ENCODE assay signal across 8 cellular contexts in genomic region chr6:31586013-31586412, GRCh38. TPM values are rescaled to one million over a fixed set of nuclear protein-coding genes. Genes with fewer than 3 reads are reported as not detected.
DNase-seq lines count a peak whose midpoint lies in the region; ATAC-seq, FAIRE-seq and TF ChIP-seq lines count a peak whose summit lies in the region.
"Had no signal": no experiment of that assay in that cellular context is flagged by ENCODE, and none has a peak within 500 bp of the region (broad histone marks: within the 10 kb centered on the region; RNA-seq: fewer than 3 reads in every experiment).

TSS of gene LST1 (plus strand) at chr6:31586277. CDS start at chr6:31587300, 1,023 bp downstream.

- no peak within 1 kb of the TSS for H3K27ac Mint-ChIP-seq in WTC11

- no peak within 1 kb of the TSS for H2BK120ac ChIP-seq in H1 (replicated peaks; ENCODE audit: low read depth, low read length)

- H3K23me2 ChIP-seq in H1 (ENCODE audit: low read depth, low read length): peaks cover 4% of the 10 kb centered on the region; the same call in 1 of the 2 replicates

- peak within 1 kb of the TSS; percentile 73 for H2BK20ac ChIP-seq in H1 (ENCODE audit: low read length)

- H3K27me3 ChIP-seq in HL-60 (ENCODE audit: insufficient read depth, poor library complexity, severe bottlenecking) (no peaks in the 10 kb centered on the region), H1 (replicated peaks in 1 of 4; ENCODE audit: control insufficient read depth in 3 of 4, extremely low read depth in 1 of 4, insufficient read depth in 3 of 4, low read length in 3 of 4) (no peaks in the 10 kb centered on the region; a peak in 2 of 7 replicates), skeletal muscle tissue (ENCODE audit: control insufficient read depth in 3 of 3, insufficient read depth in 3 of 3, low read length in 3 of 3) (no peaks in the 10 kb centered on the region)

- TF ChIP-seq CTCF in HL-60 (IDR thresholded peaks at IDR 0.05; ENCODE audit: insufficient read depth, low read length) (no peak), H1 (IDR thresholded peaks at IDR 0.05; ENCODE audit: control extremely low read depth in 1 of 3, insufficient read depth in 1 of 3, low read depth in 1 of 3, low read length in 3 of 3) (no peak), WTC11 (IDR thresholded peaks at IDR 0.05) (no peak)

- no peak for TF ChIP-seq POLR2A in H1 (IDR thresholded peaks at IDR 0.05; ENCODE audit: control extremely low read depth in 1 of 2, low read depth in 2 of 2, low read length in 2 of 2)

- no peak for TF ChIP-seq EP300 in H1 (IDR thresholded peaks at IDR 0.05; ENCODE audit: borderline replicate concordance in 1 of 2, low read depth in 2 of 2, low read length in 2 of 2)

- in situ Hi-C loops in G401 (cut with HindIII; ENCODE audit: low sequenced_read_pairs): no loop called here

- H3K9ac ChIP-seq in H1 (replicated peaks in 1 of 4; ENCODE audit: extremely low read depth in 1 of 4, low read depth in 3 of 4, low read length in 3 of 4) (no peak within 1 kb of the TSS), skeletal muscle tissue (ENCODE audit: low read depth in 1 of 3, low read length in 3 of 3) (no peak within 1 kb of the TSS)

- no peak within 1 kb of the TSS for H3K23ac ChIP-seq in H1 (ENCODE audit: insufficient read length)

- no peak for ATAC-seq in WTC11

- CTCF ChIA-PET in H1 (lab: Charles Lee; ENCODE audit: partially characterized antibody) (interaction anchor here (0.6 to 22.0 kb wide), 15 partner anchors 4 to 67 kb away, joined by 3 to 640 read pairs (median 6); partner anchors contain the start of genes AIF1, ATP6V1G2, LST1 and LTB), WTC11 (lab: Charles Lee) (interaction anchor here (0.5 to 15.1 kb wide), 9 partner anchors 10 to 44 kb away, joined by 3 to 293 read pairs (median 5); partner anchors contain the start of genes AIF1, ATP6V1G2, DDX39B and NCR3)

- no peak within 1 kb of the TSS for H3K56ac ChIP-seq in H1 (replicated peaks; ENCODE audit: insufficient read length, low read depth, low read length)

- H3K9me3 ChIP-seq in H1 (ENCODE audit: insufficient read depth in 2 of 2, low read depth in 1 of 2, low read length in 1 of 2) (no peaks in the 10 kb centered on the region), skeletal muscle tissue (ENCODE audit: control insufficient read depth in 3 of 3, low read length in 3 of 3) (no peaks in the 10 kb centered on the region)

- no peak within 1 kb of the TSS for H3K4me2 ChIP-seq in H1 (ENCODE audit: insufficient read depth in 1 of 2, low read depth in 2 of 2, low read length in 2 of 2)

- POLR2A ChIA-PET in H1 (lab: Charles Lee; ENCODE audit: partially characterized antibody): interaction anchor here (0.9 to 3.9 kb wide), 8 partner anchors 8 to 57 kb away, joined by 3 to 16 read pairs (median 4); partner anchors contain the start of genes DDX39B, MCCD1, NFKBIL1 and TNF
- POLR2A ChIA-PET in WTC11 (lab: Charles Lee): interaction anchor here (1.0 kb wide), 1 partner anchor 54 kb away, joined by 3 read pairs; no protein-coding TSS in a partner anchor

- no peaks in the 10 kb centered on the region for H4K20me1 ChIP-seq in H1 (replicated peaks in 1 of 2; ENCODE audit: control insufficient read depth in 1 of 2, insufficient read depth in 2 of 2, low read length in 2 of 2)

- FAIRE-seq in H1 (lab: Jason Lieb, UNC): no peak

- no peak within 1 kb of the TSS for H2AFZ ChIP-seq in H1 (ENCODE audit: low read length)

- no peak within 1 kb of the TSS for H2AK5ac ChIP-seq in H1 (ENCODE audit: low read depth, low read length)

- H3K36me3 Mint-ChIP-seq in WTC11: no peaks in the 10 kb centered on the region

- no peak within 1 kb of the TSS for H2BK12ac ChIP-seq in H1 (ENCODE audit: low read depth, low read length)

- H3K4me1 Mint-ChIP-seq in WTC11: peaks cover 18% of the 10 kb centered on the region

- no peaks in the 10 kb centered on the region for H3K9me3 Mint-ChIP-seq in WTC11

- H4K5ac ChIP-seq in H1 (ENCODE audit: insufficient read length, low read depth, low read length): no peak within 1 kb of the TSS

- H3K27me3 Mint-ChIP-seq in WTC11 (ENCODE audit: low read depth): peaks cover 16% of the 10 kb centered on the region

- peak; percentile 94 to 97 for DNase-seq in HL-60 (ENCODE audit: low read depth in 1 of 2, low spot score in 1 of 2)
- peak; percentile 97 for DNase-seq in SIG-M5 treated with dmso at 0.1 percent for 504 hours (lab: John Stamatoyannopoulos, UW; ENCODE audit: unreplicated experiment)
- DNase-seq in H1 (ENCODE audit: low read depth in 1 of 2, low spot score in 2 of 2): no peak
- no peak for DNase-seq in G401 (ENCODE audit: low spot score)
- no peak for DNase-seq in WTC11 (ENCODE audit: low spot score)
- DNase-seq in ecto neural progenitor cell (ENCODE audit: low spot score): no peak
- DNase-seq: T-helper 9 cell had no signal

- 87% methylated on average over 1 of the region's 1 CpG; no CpG with 5 or more reads in 1 of the 2 experiments for WGBS in H1 (ENCODE audit: extremely low coverage in 1 of 2, insufficient coverage in 1 of 2, insufficient read length in 1 of 2, insufficient replicate concordance in 2 of 2, low coverage in 1 of 2, low lambda C conversion rate in 2 of 2, missing lambda C conversion rate in 1 of 2), 2 experiments

- H2BK5ac ChIP-seq in H1 (ENCODE audit: low read depth, low read length): no peak within 1 kb of the TSS

- H3K36me3 ChIP-seq in H1 (ENCODE audit: control insufficient read depth in 2 of 4, insufficient read depth in 4 of 4, low read length in 3 of 4) (no peaks in the 10 kb centered on the region), skeletal muscle tissue (ENCODE audit: control insufficient read depth in 3 of 3, insufficient read depth in 3 of 3, low read length in 3 of 3) (no peaks in the 10 kb centered on the region)

- H3K79me2 ChIP-seq in H1 (ENCODE audit: control insufficient read depth in 1 of 2, insufficient read depth in 2 of 2, low read length in 2 of 2): no peaks in the 10 kb centered on the region

- H3K4me1 ChIP-seq in H1 (replicated peaks in 1 of 4; ENCODE audit: control insufficient read depth in 3 of 4, insufficient read depth in 4 of 4, low read length in 3 of 4) (peaks cover 0 to 7% (median 6%) of the 10 kb centered on the region in 4 experiments; a peak in 5 of 7 replicates), skeletal muscle tissue (ENCODE audit: control insufficient read depth in 3 of 3, insufficient read depth in 3 of 3, low read length in 3 of 3) (peaks cover 11 to 14% (median 13%) of the 10 kb centered on the region in 3 donors)

- H4K91ac ChIP-seq in H1 (replicated peaks; ENCODE audit: insufficient read length, low read length): no peak within 1 kb of the TSS

- H3K4me3 ChIP-seq in HL-60 (replicated peaks; ENCODE audit: insufficient read depth, low read length) (peak within 1 kb of the TSS; percentile 60), H1 (ENCODE audit: extremely low read depth in 1 of 4, insufficient read depth in 2 of 4, low read depth in 3 of 4, low read length in 4 of 4) (no peak within 1 kb of the TSS), skeletal muscle tissue (ENCODE audit: low read length in 3 of 3) (peak within 1 kb of the TSS in 1 of 3 donors; percentile 12)

- peak within 1 kb of the TSS; percentile 73 for H2BK15ac ChIP-seq in H1 (ENCODE audit: low read length)

- no peak within 1 kb of the TSS for H3K14ac ChIP-seq in H1 (ENCODE audit: insufficient read length)

- H3K4ac ChIP-seq in H1 (replicated peaks; ENCODE audit: insufficient read length, low read depth, low read length): no peak within 1 kb of the TSS

- no peak within 1 kb of the TSS for H3K18ac ChIP-seq in H1 (ENCODE audit: extremely low read depth, low read length)

- H3K27ac ChIP-seq in HL-60 (replicated peaks) (peak within 1 kb of the TSS; percentile 98), H1 (ENCODE audit: low read depth, low read length) (no peak within 1 kb of the TSS), skeletal muscle tissue (ENCODE audit: low read depth, low read length) (peak within 1 kb of the TSS; percentile 25)

- no peak for TF ChIP-seq RAD21 in H1 (IDR thresholded peaks at IDR 0.05 in 1 of 2, conservative IDR thresholded peaks at IDR 0.05 in 1 of 2; ENCODE audit: low read depth in 2 of 2, low read length in 2 of 2)

- no peaks in the 10 kb centered on the region for H3K79me1 ChIP-seq in H1 (ENCODE audit: low read depth, low read length)

- no peak within 1 kb of the TSS for H4K8ac ChIP-seq in H1 (ENCODE audit: extremely low read depth, insufficient read depth, low read length)

- no peak within 1 kb of the TSS for H3K4me3 Mint-ChIP-seq in WTC11

TF ChIP-seq in H1, 55 proteins besides CTCF, POLR2A, EP300 and RAD21 (continues in another document):
- TF ChIP-seq TBP (IDR thresholded peaks at IDR 0.05; ENCODE audit: low read depth, low read length): no peak
- TF ChIP-seq ASH2L (IDR thresholded peaks at IDR 0.05; ENCODE audit: low read length): no peak
- TF ChIP-seq SIRT6 (IDR thresholded peaks at IDR 0.05; ENCODE audit: low read length): no peak
- TF ChIP-seq EGR1 (IDR thresholded peaks at IDR 0.05; ENCODE audit: borderline replicate concordance, low read depth, low read length): no peak
- no peak for TF ChIP-seq HDAC2 (IDR thresholded peaks at IDR 0.05; ENCODE audit: borderline replicate concordance in 1 of 2, low read depth in 2 of 2, low read length in 2 of 2)

RNA-seq across cellular contexts. Expression of gene LST1, which starts in this region (rescaled TPM):
- not detected in 2 replicates for total RNA-seq in H1 (2021; fragmentation: NEBNext Ultra II Directional; extraction: Animal tissue kit (Norgen Biotek cat#: 25700))
- 0.25 TPM in 1 of 2 replicates, not detected in the other for polyA plus RNA-seq in H1 (2011; rRNA removed)
- polyA plus RNA-seq in H1 (2011; cell fraction: cytosol; rRNA removed): 0.40 TPM
- 0.24 TPM for polyA plus RNA-seq in H1 (2011; cell fraction: nucleus; rRNA removed)
- 0.20 to 0.48 TPM (median 0.37 TPM) in 3 of 4 replicates, not detected in the other for polyA plus RNA-seq in H1 (2012, experiment 1 of 2)
- not detected for polyA plus RNA-seq in H1 (2012, experiment 2 of 2)
- 0.26 TPM for polyA plus RNA-seq in H1 (2013, experiment 1 of 2)
- polyA plus RNA-seq in H1 (2013, experiment 2 of 2): 0.20 TPM
- 0.83 TPM in 1 of 2 replicates, not detected in the other for polyA minus RNA-seq in H1 (2011; rRNA and poly(A)+ RNA removed)
- not detected for polyA minus RNA-seq in H1 (2011; cell fraction: cytosol; rRNA and poly(A)+ RNA removed)
- polyA minus RNA-seq in H1 (2011; cell fraction: nucleus; rRNA and poly(A)+ RNA removed): not detected
- 3.7 TPM for total RNA-seq in skeletal muscle tissue
- total RNA-seq in G401 (2014; rRNA removed; shearing (Covaris generic)): not detected in 2 replicates
- 0.34 to 0.66 TPM in 2 of 3 replicates, not detected in the other for total RNA-seq in WTC11 (2021)

Comparison
In these comparisons a context has a peak if more than half of its experiments do, and no peak if none do; other contexts are left out.
1. DNase-seq: peak in HL-60 (2 of 2) and SIG-M5 treated with dmso at 0.1 percent for 504 hours (single experiment); none in H1 (0 of 2), G401 (single experiment), WTC11 (single experiment) and ecto neural progenitor cell (single experiment).